In the genomic region with DNA sequence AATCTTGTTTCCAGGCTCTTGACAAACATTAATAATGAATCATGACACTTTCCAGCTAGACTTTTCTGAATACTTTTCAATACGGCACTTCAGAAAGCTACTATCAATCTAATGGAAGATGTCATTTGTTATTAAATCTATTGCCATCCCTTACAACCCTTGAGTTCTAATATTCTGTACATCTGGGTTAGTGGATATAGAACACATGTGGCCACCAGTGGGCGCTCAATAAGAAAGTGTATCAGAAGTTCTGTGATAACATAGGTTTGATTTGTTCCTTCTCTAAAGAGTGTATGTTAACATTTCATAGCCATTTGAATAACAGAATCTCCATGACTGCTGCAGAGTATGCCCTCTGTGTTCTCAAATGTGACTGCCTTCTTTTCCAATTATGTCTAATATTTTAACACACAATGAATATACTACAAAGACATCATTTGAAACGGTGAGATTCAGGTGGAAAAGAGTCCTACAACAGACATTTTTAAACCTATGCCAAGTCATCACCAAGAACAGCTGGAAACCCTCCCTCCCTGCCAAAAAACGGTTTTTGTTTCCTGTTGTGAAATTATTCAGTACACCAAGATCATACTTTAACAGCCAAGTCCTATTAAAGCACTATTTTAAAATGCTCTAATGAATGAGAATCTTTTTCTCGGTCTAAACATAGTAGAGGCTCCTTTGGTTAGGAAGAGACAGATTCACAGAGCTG, we compare ENCODE assay signal across 8 cellular contexts. TPM values are rescaled to one million over a fixed set of nuclear protein-coding genes. Genes with fewer than 3 reads are reported as not detected.
DNase-seq lines count a peak whose midpoint lies in the region; ATAC-seq, FAIRE-seq and TF ChIP-seq lines count a peak whose summit lies in the region.

No MANE protein-coding gene starts in this region.

- H3K4me1 ChIP-seq in BE2C, result no peaks in the 10 kb centered on the region; the same call in 1 of the 2 replicates

- peak; percentile 85 for TF ChIP-seq CTCF in BE2C (IDR thresholded peaks at IDR 0.05; ENCODE audit: low read depth, low read length)
- TF ChIP-seq CTCF in choroid plexus epithelial cell (conservative IDR thresholded peaks at IDR 0.05; ENCODE audit: low read depth, low read length), result peak; percentile 69

- H3K36me3 ChIP-seq in BE2C, result no peaks in the 10 kb centered on the region

- peaks cover 23% of the 10 kb centered on the region for H3K27me3 ChIP-seq in BE2C

- DNase-seq in BE2C, result peak; percentile 64
- no peak for DNase-seq in H54 (ENCODE audit: insufficient read length, low spot score)
- peak; percentile 46 for DNase-seq in SW480 (ENCODE audit: low spot score)
- DNase-seq in choroid plexus epithelial cell (ENCODE audit: low read depth), result peak; percentile 66
- DNase-seq in mucosa of gallbladder (ENCODE audit: low spot score), result peak; percentile 27
- DNase-seq in NCI-H146 treated with DMSO at 0.1 percent for 48 hours (lab: John Stamatoyannopoulos, UW; ENCODE audit: unreplicated experiment), result no peak
- DNase-seq in NCI-H446 treated with DMSO at 0.1 percent for 48 hours (lab: John Stamatoyannopoulos, UW), result no peak

- TF ChIP-seq POLR2A in H54 (IDR thresholded peaks at IDR 0.05; ENCODE audit: low read depth, low read length), result no peak

- ATAC-seq in HG03039 (IDR thresholded peaks at IDR 0.05; ENCODE audit: unreplicated experiment), result no peak

- FAIRE-seq in H54 (lab: Jason Lieb, UNC), result peak; percentile 11

- no peaks in the 10 kb centered on the region for H3K9me3 ChIP-seq in BE2C

- H3K4me3 ChIP-seq in BE2C (ENCODE audit: low read depth, low read length) (no peak overlapping the region), choroid plexus epithelial cell (ENCODE audit: low read depth, low read length) (no peak overlapping the region)

RNA-seq across cellular contexts. Expression of gene ALDH1A2, which starts 22.2 kb away (rescaled TPM):
- polyA plus RNA-seq in BE2C (2012; ENCODE audit: insufficient read depth, insufficient read length, low read depth), result 0.59 TPM
- total RNA-seq in mucosa of gallbladder, result 134 TPM

Comparison
In these comparisons a context has a peak if more than half of its experiments do, and no peak if none do; other contexts are left out.
1. DNase-seq: peak in BE2C (single experiment), SW480 (single experiment), choroid plexus epithelial cell (single experiment) and mucosa of gallbladder (single experiment); none in H54 (single experiment), NCI-H146 treated with DMSO at 0.1 percent for 48 hours (single experiment) and NCI-H446 treated with DMSO at 0.1 percent for 48 hours (single experiment).